1 cellular context compared by ENCODE assay signal in genomic region chr12:124993568-124994434, GRCh38.
TF ChIP-seq lines count a peak whose summit lies in the region.

TSS of gene BRI3BP (plus strand) at chr12:124993645. CDS start at chr12:124993791, 146 bp downstream.

TF ChIP-seq in HepG2, 621 proteins besides CTCF, POLR2A, EP300 and RAD21 (continued from another document and continues in another):
- TF ChIP-seq THAP9 (CRISPR knock-in tag; IDR thresholded peaks at IDR 0.05; ENCODE audit: borderline replicate concordance) (no peak), TP53 (CRISPR knock-in tag; conservative IDR thresholded peaks at IDR 0.05) (no peak), ZNF616 (CRISPR knock-in tag; IDR thresholded peaks at IDR 0.05; ENCODE audit: low read depth) (0 out of 2 replicates have a peak, but pooled peaks have one; percentile 20), NFYB (CRISPR knock-in tag; IDR thresholded peaks at IDR 0.05) (no peak), FOXO1 (CRISPR knock-in tag; IDR thresholded peaks at IDR 0.05) (no peak), ZNF580 (CRISPR knock-in tag; IDR thresholded peaks at IDR 0.05; ENCODE audit: borderline replicate concordance, low read depth) (0 out of 2 replicates have a peak, but pooled peaks have one; percentile 5), TGIF2 (CRISPR knock-in tag; IDR thresholded peaks at IDR 0.05) (no peak), PHF21A (CRISPR knock-in tag; IDR thresholded peaks at IDR 0.05) (no peak), MZF1 (CRISPR knock-in tag; IDR thresholded peaks at IDR 0.05; ENCODE audit: borderline replicate concordance) (no peak), NFE2 (CRISPR knock-in tag; IDR thresholded peaks at IDR 0.05) (no peak), IKZF5 (CRISPR knock-in tag; IDR thresholded peaks at IDR 0.05) (no peak), KDM2A (CRISPR knock-in tag; IDR thresholded peaks at IDR 0.05; ENCODE audit: borderline replicate concordance, low read depth) (peak; percentile 32; the same call in 1 of the 2 replicates), SOX5 (CRISPR knock-in tag; IDR thresholded peaks at IDR 0.05; ENCODE audit: borderline replicate concordance) (0 out of 2 replicates have a peak, but pooled peaks have one; percentile 5), XBP1 (CRISPR knock-in tag; IDR thresholded peaks at IDR 0.05) (no peak), MED1 (CRISPR knock-in tag; IDR thresholded peaks at IDR 0.05) (no peak), ZNF180 (CRISPR knock-in tag; IDR thresholded peaks at IDR 0.05; ENCODE audit: borderline replicate concordance, low read depth) (no peak), MEIS2 (CRISPR knock-in tag; IDR thresholded peaks at IDR 0.05) (no peak), REL (CRISPR knock-in tag; conservative IDR thresholded peaks at IDR 0.05) (no peak), ARID4A (CRISPR knock-in tag; IDR thresholded peaks at IDR 0.05; ENCODE audit: borderline replicate concordance) (peak; percentile 68), HMGA1 (CRISPR knock-in tag; conservative IDR thresholded peaks at IDR 0.05) (no peak), ZSCAN5A (CRISPR knock-in tag; IDR thresholded peaks at IDR 0.05; ENCODE audit: borderline replicate concordance) (no peak), EEA1 (CRISPR knock-in tag; IDR thresholded peaks at IDR 0.05; ENCODE audit: borderline replicate concordance) (no peak), BCL3 (CRISPR knock-in tag; IDR thresholded peaks at IDR 0.05) (no peak), CSRNP2 (CRISPR knock-in tag; conservative IDR thresholded peaks at IDR 0.05; ENCODE audit: low read depth) (no peak), SIN3A (IDR thresholded peaks at IDR 0.05; ENCODE audit: borderline replicate concordance, low read depth, low read length) (0 out of 2 replicates have a peak, but pooled peaks have one; percentile 11), RBFOX2 (IDR thresholded peaks at IDR 0.05; ENCODE audit: low read depth, low read length) (peak; percentile 38; the same call in 1 of the 2 replicates), STAG1 (CRISPR knock-in tag; IDR thresholded peaks at IDR 0.05) (no peak), E2F2 (CRISPR knock-in tag; IDR thresholded peaks at IDR 0.05; ENCODE audit: borderline replicate concordance) (no peak), ZSCAN20 (CRISPR knock-in tag; IDR thresholded peaks at IDR 0.05; ENCODE audit: borderline replicate concordance) (no peak), ZIK1 (CRISPR knock-in tag; IDR thresholded peaks at IDR 0.05; ENCODE audit: borderline replicate concordance, low read depth) (no peak), NCOA5 (CRISPR knock-in tag; IDR thresholded peaks at IDR 0.05) (no peak), GATAD1 (CRISPR knock-in tag; IDR thresholded peaks at IDR 0.05) (no peak), ZNF562 (CRISPR knock-in tag; IDR thresholded peaks at IDR 0.05; ENCODE audit: borderline replicate concordance) (no peak), NFAT5 (CRISPR knock-in tag; IDR thresholded peaks at IDR 0.05) (no peak), MXD1 (CRISPR knock-in tag; IDR thresholded peaks at IDR 0.05) (peak; percentile 64; the same call in 1 of the 2 replicates), ZBTB21 (CRISPR knock-in tag; IDR thresholded peaks at IDR 0.05) (no peak), CCDC6 (CRISPR knock-in tag; IDR thresholded peaks at IDR 0.05) (no peak), CHD4 (IDR thresholded peaks at IDR 0.05; ENCODE audit: borderline replicate concordance, low read length) (no peak)
